Comparison of ENCODE assay signal across 15 cellular contexts in genomic region chr6:4790158-4790899, GRCh38. TPM values are rescaled to one million over a fixed set of nuclear protein-coding genes. Genes with fewer than 3 reads are reported as not detected.
A peak's percentile ranks its signal among the peaks of the same experiment; 100 is the strongest.
DNase-seq lines count a peak whose midpoint lies in the region; ATAC-seq and TF ChIP-seq lines count a peak whose summit lies in the region.
"Had no signal": no experiment of that assay in that cellular context is flagged by ENCODE, and none has a peak within 500 bp of the region (broad histone marks: within the 10 kb centered on the region; RNA-seq: fewer than 3 reads in every experiment).

No MANE protein-coding gene starts in this region.

- no peak overlapping the region for H3K4me3 Mint-ChIP-seq in H9
- H3K4me3 Mint-ChIP-seq in activated naive CD8-positive, alpha-beta T cell treated with anti-CD3 and anti-CD28 coated beads for 36 hours = no peak overlapping the region

- H2BK20ac ChIP-seq in H9 (ENCODE audit: low read depth, low read length, poor library complexity, severe bottlenecking) = no peak overlapping the region

- TF ChIP-seq CTCF in SK-N-SH (IDR thresholded peaks at IDR 0.05) = peak; percentile 30; the same call in 1 of the 2 replicates
- TF ChIP-seq CTCF in H9 (conservative IDR thresholded peaks at IDR 0.05) = peak; percentile 58
- TF ChIP-seq CTCF in BE2C (IDR thresholded peaks at IDR 0.05; ENCODE audit: low read depth, low read length) = no peak

- H3K4me2 ChIP-seq in SK-N-SH = no peak overlapping the region
- no peak overlapping the region for H3K4me2 ChIP-seq in H9 (ENCODE audit: insufficient read depth, insufficient read length, low read length)
- no peak overlapping the region for H3K4me2 ChIP-seq in trophoblast cell (ENCODE audit: low read length)

- no peak overlapping the region for H2AFZ ChIP-seq in SK-N-SH (ENCODE audit: low read depth)
- no peak overlapping the region for H2AFZ ChIP-seq in H9 (ENCODE audit: low read length)
- H2AFZ ChIP-seq in trophoblast cell (ENCODE audit: insufficient read depth, low read length, poor library complexity) = no peak overlapping the region

- H3K4me1 Mint-ChIP-seq in H9 = peaks cover 42 to 48% of the 10 kb centered on the region in 2 experiments
- H3K4me1 Mint-ChIP-seq in activated naive CD8-positive, alpha-beta T cell treated with anti-CD3 and anti-CD28 coated beads for 36 hours = peaks cover 45% of the 10 kb centered on the region

- H3K36me3 ChIP-seq in SK-N-SH (replicated peaks in 1 of 2; ENCODE audit: control insufficient read depth in 1 of 2, insufficient read depth in 2 of 2, low read length in 1 of 2) (no peaks in the 10 kb centered on the region), trophoblast cell (ENCODE audit: control insufficient read depth in 1 of 2, insufficient read depth in 2 of 2, low read length in 2 of 2) (peaks cover 0 to 2% of the 10 kb centered on the region in 2 experiments), BE2C (no peaks in the 10 kb centered on the region)
- H3K36me3 ChIP-seq: colonic mucosa, transverse colon had no signal

- H3K4me1 ChIP-seq in SK-N-SH (ENCODE audit: control insufficient read depth in 1 of 2, insufficient read depth in 2 of 2, low read depth in 1 of 2, low read length in 1 of 2) (no peaks in the 10 kb centered on the region; a peak in 1 of 4 replicates), H9 (ENCODE audit: insufficient read depth, low read length) (peaks cover 12% of the 10 kb centered on the region; the same call in 1 of the 2 replicates), trophoblast cell (ENCODE audit: control insufficient read depth in 1 of 2, insufficient read depth in 2 of 2, low read length in 2 of 2) (peaks cover 33% of the 10 kb centered on the region in 2 experiments), BE2C (peaks cover 2% of the 10 kb centered on the region; the same call in 1 of the 2 replicates)

- no peak overlapping the region; a peak in 1 of 4 replicates for H3K4me3 ChIP-seq in SK-N-SH (ENCODE audit: low read depth in 2 of 2, low read length in 1 of 2)
- no peak overlapping the region for H3K4me3 ChIP-seq in trophoblast cell (ENCODE audit: low read depth, low read length)
- H3K4me3 ChIP-seq in BE2C (ENCODE audit: low read depth, low read length) = no peak overlapping the region
- H3K4me3 ChIP-seq: colonic mucosa, skin epidermis, transverse colon had no signal

- peak overlapping the region; percentile 23 for H3T11ph ChIP-seq in H9 (ENCODE audit: low read length)

- no peak for DNase-seq in SK-N-SH
- DNase-seq in H9 = no peak
- DNase-seq in activated naive CD8-positive, alpha-beta T cell treated with anti-CD3 and anti-CD28 coated beads for 36 hours = no peak
- DNase-seq in trophoblast cell = peak in 1 of 2 donors; percentile 38
- no peak for DNase-seq in BE2C
- no peak for DNase-seq in NCI-H2029 (lab: John Stamatoyannopoulos, UW)
- DNase-seq: activated CD4-positive, alpha-beta T cell treated with anti-CD3 and anti-CD28 coated beads, Interleukin-2, amount 50 U/mL, for 4 hours; colonic mucosa; NCI-H1092 treated with DMSO at 0.1 percent for 48 hours; NCI-H774; transverse colon had no signal

- H2BK5ac ChIP-seq in H9 (ENCODE audit: insufficient read length, low read length) (no peak overlapping the region), trophoblast cell (ENCODE audit: low read depth, low read length, poor library complexity) (no peak overlapping the region)

- no peaks in the 10 kb centered on the region for H3K9me2 ChIP-seq in SK-N-SH

- no peaks in the 10 kb centered on the region for H3K27me3 ChIP-seq in SK-N-SH (ENCODE audit: insufficient read depth)
- peaks cover 2% of the 10 kb centered on the region; the same call in 1 of the 2 replicates for H3K27me3 ChIP-seq in H9 (ENCODE audit: insufficient read depth, low read length)
- no peaks in the 10 kb centered on the region for H3K27me3 ChIP-seq in trophoblast cell (ENCODE audit: insufficient read depth, low read length)
- H3K27me3 ChIP-seq in BE2C = no peaks in the 10 kb centered on the region
- H3K27me3 ChIP-seq: colonic mucosa, transverse colon had no signal

- no peak overlapping the region for H3K9ac ChIP-seq in SK-N-SH
- no peak overlapping the region for H3K9ac ChIP-seq in H9 (ENCODE audit: extremely low read depth, insufficient read length, low read length)
- H3K9ac ChIP-seq in trophoblast cell (ENCODE audit: low read length) = no peak overlapping the region

- no peaks in the 10 kb centered on the region for H3F3A ChIP-seq in SK-N-SH (replicated peaks; ENCODE audit: insufficient read depth)

- H3K14ac ChIP-seq in H9 (ENCODE audit: insufficient read depth, low read length) (no peak overlapping the region), trophoblast cell (ENCODE audit: low read length) (no peak overlapping the region)

- H3K23ac ChIP-seq in H9 (ENCODE audit: insufficient read length, low read depth, low read length) (no peak overlapping the region), trophoblast cell (ENCODE audit: low read length) (no peak overlapping the region)

- H3K9me3 ChIP-seq in SK-N-SH (no peaks in the 10 kb centered on the region), H9 (ENCODE audit: control insufficient read depth, low read depth, low read length) (no peaks in the 10 kb centered on the region), trophoblast cell (ENCODE audit: insufficient read depth, low read depth, low read length) (no peaks in the 10 kb centered on the region), BE2C (no peaks in the 10 kb centered on the region)
- H3K9me3 ChIP-seq: colonic mucosa, transverse colon had no signal

- TF ChIP-seq RAD21 in SK-N-SH (IDR thresholded peaks at IDR 0.05; ENCODE audit: low read length) = no peak

- H3K23me2 ChIP-seq in H9 (ENCODE audit: insufficient read length, low read depth, low read length, poor library complexity, severe bottlenecking) = no peaks in the 10 kb centered on the region

- H4K12ac ChIP-seq in trophoblast cell (ENCODE audit: low read depth, low read length) = no peak overlapping the region

- H4K20me1 ChIP-seq in SK-N-SH (ENCODE audit: insufficient read depth) (peaks cover 78% of the 10 kb centered on the region), H9 (ENCODE audit: control insufficient read depth, insufficient read depth, insufficient read length) (no peaks in the 10 kb centered on the region)

- peaks cover 98% of the 10 kb centered on the region for H3K79me2 ChIP-seq in SK-N-SH (ENCODE audit: insufficient read depth)
- H3K79me2 ChIP-seq in H9 (ENCODE audit: insufficient read depth, low read length) = peaks cover 66% of the 10 kb centered on the region; the same call in 1 of the 2 replicates
- H3K79me2 ChIP-seq in trophoblast cell (ENCODE audit: control insufficient read depth, insufficient read depth, low read length, poor library complexity) = peaks cover 41% of the 10 kb centered on the region

- POLR2A ChIA-PET in SK-N-SH (lab: Yijun Ruan, JAX) = no interaction called here

- H3K9me3 Mint-ChIP-seq in H9 = no peaks in the 10 kb centered on the region; a peak in 1 of 5 replicates
- peaks cover 5% of the 10 kb centered on the region for H3K9me3 Mint-ChIP-seq in activated naive CD8-positive, alpha-beta T cell treated with anti-CD3 and anti-CD28 coated beads for 36 hours

- H3K79me1 ChIP-seq in H9 (ENCODE audit: insufficient read depth, low read depth, low read length, poor library complexity, severe bottlenecking) (peaks cover 15% of the 10 kb centered on the region), trophoblast cell (ENCODE audit: low read length) (no peaks in the 10 kb centered on the region)

- no peak overlapping the region for H3K27ac ChIP-seq in SK-N-SH (ENCODE audit: low read depth in 2 of 2, low read length in 1 of 2)
- H3K27ac ChIP-seq in H9 (ENCODE audit: insufficient read length, low read depth, low read length) = no peak overlapping the region
- H3K27ac ChIP-seq in trophoblast cell (ENCODE audit: low read depth, low read length) = no peak overlapping the region
- H3K27ac ChIP-seq: colonic mucosa, skin epidermis, transverse colon had no signal

- H3K18ac ChIP-seq in H9 (ENCODE audit: insufficient read length, low read depth, low read length) = no peak overlapping the region
- H3K18ac ChIP-seq in trophoblast cell (ENCODE audit: low read length) = no peak overlapping the region

- H2AK5ac ChIP-seq in H9 (ENCODE audit: insufficient read length, low read length) = no peak overlapping the region
- no peak overlapping the region for H2AK5ac ChIP-seq in trophoblast cell (ENCODE audit: low read length)

- H2BK12ac ChIP-seq in H9 (ENCODE audit: insufficient read length, low read depth, low read length) (no peak overlapping the region), trophoblast cell (ENCODE audit: low read length) (no peak overlapping the region)

- no peak for ATAC-seq in SK-N-SH treated with all-trans-retinoic acid at 6 μM for 48 hours
- no peak for ATAC-seq in GM21737 (IDR thresholded peaks at IDR 0.05; ENCODE audit: unreplicated experiment)

- H2BK120ac ChIP-seq in H9 (ENCODE audit: low read depth, low read length, poor library complexity, severe bottlenecking) (no peak overlapping the region), trophoblast cell (ENCODE audit: insufficient read depth, low read length, poor library complexity) (no peak overlapping the region)

- H4K91ac ChIP-seq in H9 (ENCODE audit: insufficient read length, low read depth, low read length) = no peak overlapping the region
- no peak overlapping the region for H4K91ac ChIP-seq in trophoblast cell (ENCODE audit: low read depth, low read length)

- no peak overlapping the region for H2BK15ac ChIP-seq in H9 (ENCODE audit: low read depth, low read length)

- peaks cover 2 to 9% (median 7%) of the 10 kb centered on the region in 3 experiments for H3K36me3 Mint-ChIP-seq in H9 (ENCODE audit: insufficient read depth in 1 of 3, low read depth in 3 of 3)
- peaks cover 16% of the 10 kb centered on the region for H3K36me3 Mint-ChIP-seq in activated naive CD8-positive, alpha-beta T cell treated with anti-CD3 and anti-CD28 coated beads for 36 hours

- H3K4ac ChIP-seq in H9 (ENCODE audit: low read depth, low read length) (no peak overlapping the region), trophoblast cell (ENCODE audit: low read depth, low read length) (peak overlapping the region; percentile 73)

- no peak overlapping the region for H4K8ac ChIP-seq in H9 (replicated peaks; ENCODE audit: insufficient read length, low read depth, low read length)
- no peak overlapping the region for H4K8ac ChIP-seq in trophoblast cell (ENCODE audit: low read depth, low read length)

- no peak overlapping the region for H4K5ac ChIP-seq in H9 (ENCODE audit: insufficient read length, low read depth, low read length)

- H3K27me3 Mint-ChIP-seq in H9 (ENCODE audit: low read depth) = peaks cover 33% of the 10 kb centered on the region
- no peaks in the 10 kb centered on the region for H3K27me3 Mint-ChIP-seq in activated naive CD8-positive, alpha-beta T cell treated with anti-CD3 and anti-CD28 coated beads for 36 hours
- H3K27me3 Mint-ChIP-seq: activated naive CD8-positive, alpha-beta T cell had no signal

- no peak overlapping the region for H3K56ac ChIP-seq in H9 (ENCODE audit: insufficient read length, low read depth, low read length)

- TF ChIP-seq EP300 in SK-N-SH (IDR thresholded peaks at IDR 0.05; ENCODE audit: borderline replicate concordance in 1 of 2, low read depth in 1 of 2, low read length in 1 of 2) = no peak

- H3K27ac Mint-ChIP-seq in H9 = no peak overlapping the region
- peak overlapping the region; percentile 70 for H3K27ac Mint-ChIP-seq in activated naive CD8-positive, alpha-beta T cell treated with anti-CD3 and anti-CD28 coated beads for 36 hours
- H3K27ac Mint-ChIP-seq: activated naive CD8-positive, alpha-beta T cell had no signal

- CTCF ChIA-PET in SK-N-SH (lab: Yijun Ruan, JAX) = interaction anchor here (0.6 to 1.5 kb wide), 5 partner anchors 9 to 1538 kb away, joined by 3 to 6 read pairs (median 3); no protein-coding TSS in a partner anchor

- WGBS in SK-N-SH (ENCODE audit: low lambda C conversion rate) = 81% methylated on average over 5 of the region's 5 CpGs
- WGBS in H9 (ENCODE audit: extremely low coverage, insufficient read length, low lambda C conversion rate) = no CpG with 5 or more reads among the region's 5 CpGs
- no CpG with 5 or more reads among the region's 5 CpGs for WGBS in trophoblast cell (ENCODE audit: extremely low coverage, insufficient coverage, insufficient read length)

RNA-seq across cellular contexts. Expression of gene CDYL, which starts 14.1 kb away (rescaled TPM):
- 13.3 and 14.3 TPM in 2 replicates for polyA plus RNA-seq in SK-N-SH (2012; rRNA removed)
- 16.0 and 16.6 TPM in 2 replicates for polyA plus RNA-seq in SK-N-SH (2012; cell fraction: cytosol; rRNA removed)
- 12.9 and 16.3 TPM in 2 replicates for polyA plus RNA-seq in SK-N-SH (2012; cell fraction: nucleus; rRNA removed)
- total RNA-seq in H9 (2021) = 85.5 and 95.0 TPM in 2 replicates
- total RNA-seq in activated naive CD8-positive, alpha-beta T cell treated with anti-CD3 and anti-CD28 coated beads for 36 hours = 10 to 100 TPM; 38.8 to 40.5 TPM
- 136 and 138 TPM in 2 replicates for polyA plus RNA-seq in trophoblast cell (2013)
- polyA plus RNA-seq in BE2C (2012; ENCODE audit: insufficient read depth, insufficient read length, low read depth) = 24.3 TPM
